8 cellular contexts compared by ENCODE assay signal in the genomic region with DNA sequence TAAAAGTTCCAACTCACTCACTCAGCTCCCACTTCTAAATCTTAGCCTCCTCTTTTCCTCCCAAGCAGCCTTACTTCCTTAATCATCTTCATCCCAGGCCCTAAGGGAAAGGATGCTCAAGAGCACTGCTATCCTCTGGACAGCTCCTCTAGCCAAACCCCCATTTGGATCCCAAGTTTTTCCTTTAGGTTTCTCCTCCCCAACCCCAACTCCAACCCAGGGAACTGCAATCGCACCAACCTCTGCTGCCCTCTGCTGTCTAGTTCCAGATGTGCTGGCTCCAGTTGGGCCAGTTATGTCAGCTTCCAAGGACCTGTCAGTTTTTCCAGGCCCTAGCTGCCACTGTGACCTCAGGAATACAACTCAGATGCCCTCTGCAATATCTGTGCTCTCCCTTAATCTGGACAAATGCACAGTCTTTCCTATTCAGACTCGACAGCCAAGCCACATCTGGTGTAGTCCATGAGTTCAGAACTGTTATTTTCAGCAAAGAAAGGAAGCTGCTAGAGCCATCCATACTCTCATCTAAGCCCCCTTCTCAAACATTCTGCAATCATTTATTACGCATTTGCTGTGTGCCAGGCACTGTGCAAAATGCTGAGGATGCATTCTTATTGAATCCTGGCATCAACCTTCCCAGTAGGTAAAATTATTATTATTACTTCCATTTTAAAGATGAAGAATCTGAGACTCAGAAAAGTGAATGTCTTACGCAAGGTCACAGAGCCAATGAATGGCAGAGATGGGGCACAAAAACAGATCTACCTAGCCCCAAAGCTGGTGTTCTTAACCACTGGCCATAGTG. TPM values are rescaled to one million over a fixed set of nuclear protein-coding genes. Genes with fewer than 3 reads are reported as not detected.
DNase-seq lines count a peak whose midpoint lies in the region; ATAC-seq and TF ChIP-seq lines count a peak whose summit lies in the region.

No MANE protein-coding gene starts in this region.

- H3K9me3 ChIP-seq in neuronal stem cell (replicated peaks in 1 of 2; ENCODE audit: control insufficient read depth in 2 of 2, insufficient read depth in 1 of 2, low read depth in 1 of 2, low read length in 2 of 2): no peaks in the 10 kb centered on the region

- ATAC-seq in GM19452 (IDR thresholded peaks at IDR 0.05; ENCODE audit: unreplicated experiment): no peak
- no peak for ATAC-seq in GM19467 (IDR thresholded peaks at IDR 0.05; ENCODE audit: unreplicated experiment)

- H3K18ac ChIP-seq in neuronal stem cell (ENCODE audit: low read length): no peak overlapping the region

- no peak overlapping the region for H4K91ac ChIP-seq in neuronal stem cell (ENCODE audit: low read depth, low read length, poor library complexity)

- no peak overlapping the region for H3K4me2 ChIP-seq in neuronal stem cell (ENCODE audit: insufficient read depth, low read length, poor library complexity, severe bottlenecking)

- H3K27ac ChIP-seq in neuronal stem cell (replicated peaks; ENCODE audit: low read length): no peak overlapping the region

- no peak overlapping the region for H4K8ac ChIP-seq in neuronal stem cell (ENCODE audit: low read depth, low read length)

- no peaks in the 10 kb centered on the region for H3K79me1 ChIP-seq in neuronal stem cell (ENCODE audit: low read depth, low read length)

- peak; percentile 77 for TF ChIP-seq CTCF in fibroblast of pulmonary artery (IDR thresholded peaks at IDR 0.05; ENCODE audit: low read length, missing control alignments)

- no peak overlapping the region for H2BK5ac ChIP-seq in neuronal stem cell (ENCODE audit: low read length)

- no peaks in the 10 kb centered on the region for H3K27me3 ChIP-seq in neuronal stem cell (ENCODE audit: control insufficient read depth in 3 of 3, insufficient read depth in 3 of 3, low read depth in 1 of 3, low read length in 3 of 3)

- no peak overlapping the region for H2BK12ac ChIP-seq in neuronal stem cell (ENCODE audit: low read length)

- H3K4me1 ChIP-seq in neuronal stem cell (ENCODE audit: control insufficient read depth in 2 of 2, insufficient read depth in 1 of 2, low read depth in 1 of 2, low read length in 2 of 2): no peaks in the 10 kb centered on the region

- H3K4ac ChIP-seq in neuronal stem cell (ENCODE audit: low read length): no peak overlapping the region

- no peak overlapping the region for H3K23ac ChIP-seq in neuronal stem cell (ENCODE audit: low read depth, low read length, poor library complexity)

- H2BK120ac ChIP-seq in neuronal stem cell (ENCODE audit: low read depth, low read length): no peak overlapping the region

- no CpG with 5 or more reads among the region's 4 CpGs for WGBS in neuronal stem cell (ENCODE audit: extremely low coverage in 2 of 2, insufficient read length in 2 of 2, insufficient replicate concordance in 1 of 2), 2 donors

- no peak overlapping the region for H3K9ac ChIP-seq in neuronal stem cell (ENCODE audit: low read depth, low read length, poor library complexity)

- DNase-seq in NCI-H524 (lab: John Stamatoyannopoulos, UW) (peak; percentile 11 to 53), NCI-H524 treated with DMSO at 0.1 percent for 48 hours (lab: John Stamatoyannopoulos, UW) (no peak), NCI-H1436 treated with DMSO at 0.1 percent for 48 hours (lab: John Stamatoyannopoulos, UW) (peak; percentile 2), fibroblast of pulmonary artery (ENCODE audit: low read depth) (peak; percentile 74), neuronal stem cell (ENCODE audit: low spot score) (peak; percentile 47)
- peak; percentile 69 for DNase-seq in activated CD8-positive, alpha-beta memory T cell treated with anti-CD3 and anti-CD28 coated beads for 24 hours

- H2BK15ac ChIP-seq in neuronal stem cell (ENCODE audit: low read length): no peak overlapping the region

- H2AFZ ChIP-seq in neuronal stem cell (ENCODE audit: low read length): no peak overlapping the region

- no peak overlapping the region for H2AK5ac ChIP-seq in neuronal stem cell (ENCODE audit: low read depth, low read length)

- H3K14ac ChIP-seq in neuronal stem cell (ENCODE audit: low read length): no peak overlapping the region

- no peak overlapping the region for H3K4me3 ChIP-seq in fibroblast of pulmonary artery (replicated peaks; ENCODE audit: low read depth, low read length)
- no peak overlapping the region for H3K4me3 ChIP-seq in neuronal stem cell (ENCODE audit: low read length in 2 of 2)

- no peaks in the 10 kb centered on the region for H3K36me3 ChIP-seq in neuronal stem cell (replicated peaks in 1 of 2; ENCODE audit: control insufficient read depth in 2 of 2, insufficient read depth in 2 of 2, low read length in 2 of 2)

RNA-seq across cellular contexts. Expression of a gene that starts 12.3 kb away (rescaled TPM):
- polyA plus RNA-seq in neuronal stem cell (2013, experiment 1 of 2): 0.29 TPM
- 0.30 TPM for polyA plus RNA-seq in neuronal stem cell (2013, experiment 2 of 2)

RNA-seq across cellular contexts. Expression of a gene that starts 53.2 kb away (rescaled TPM):
- not detected for polyA plus RNA-seq in neuronal stem cell (2013, experiment 1 of 2)
- not detected for polyA plus RNA-seq in neuronal stem cell (2013, experiment 2 of 2)
